In genomic region chr9:131398204-131398603, GRCh38 we compare ENCODE assay signal across 8 cellular contexts. TPM values are rescaled to one million over a fixed set of nuclear protein-coding genes. Genes with fewer than 3 reads are reported as not detected.
DNase-seq lines count a peak whose midpoint lies in the region; ATAC-seq and TF ChIP-seq lines count a peak whose summit lies in the region.

No MANE protein-coding gene starts in this region.

- no peaks in the 10 kb centered on the region for H3K27me3 Mint-ChIP-seq in MCF 10A (ENCODE audit: insufficient read depth, unreplicated experiment)
- no peaks in the 10 kb centered on the region for H3K27me3 Mint-ChIP-seq in nephron progenitor cell (ENCODE audit: low read depth, poor library complexity)

- H3K4me3 Mint-ChIP-seq in MCF 10A (ENCODE audit: unreplicated experiment), result peak overlapping the region; percentile 79
- H3K4me3 Mint-ChIP-seq in nephron progenitor cell, result peak overlapping the region; percentile 98

- peak overlapping the region; percentile 83 for H3K27ac Mint-ChIP-seq in MCF 10A (ENCODE audit: low read depth, unreplicated experiment)
- peak overlapping the region; percentile 89 for H3K27ac Mint-ChIP-seq in nephron progenitor cell

- peak; percentile 60 for DNase-seq in MCF 10A (ENCODE audit: unreplicated experiment)
- no peak for DNase-seq in nephron progenitor cell
- no peak for DNase-seq in RPMI8226
- no peak for DNase-seq in SIG-M5 (lab: John Stamatoyannopoulos, UW)

- CTCF ChIA-PET in MCF 10A (lab: Yijun Ruan, JAX), result interaction anchor here (0.7 to 1.4 kb wide), 5 partner anchors 8 to 314 kb away, joined by 3 to 5 read pairs (median 3); no protein-coding TSS in a partner anchor

- H3K9me3 Mint-ChIP-seq in MCF 10A (ENCODE audit: unreplicated experiment), result no peaks in the 10 kb centered on the region
- H3K9me3 Mint-ChIP-seq in nephron progenitor cell, result no peaks in the 10 kb centered on the region

- H3K4me1 Mint-ChIP-seq in MCF 10A (ENCODE audit: insufficient read depth, unreplicated experiment), result peaks cover 55% of the 10 kb centered on the region
- H3K4me1 Mint-ChIP-seq in nephron progenitor cell, result peaks cover 79% of the 10 kb centered on the region

- H3K36me3 Mint-ChIP-seq in MCF 10A (ENCODE audit: insufficient read depth, unreplicated experiment) (peaks cover 18% of the 10 kb centered on the region), nephron progenitor cell (ENCODE audit: low read depth) (peaks cover 17% of the 10 kb centered on the region)

- TF ChIP-seq CTCF in MCF 10A (IDR thresholded peaks at IDR 0.05; ENCODE audit: unreplicated experiment), result no peak
- no peak for TF ChIP-seq CTCF in nephron progenitor cell (IDR thresholded peaks at IDR 0.05)

- intact Hi-C loops in MCF 10A (cut with micrococcal nuclease), result no loop called here

- POLR2A ChIA-PET in MCF 10A (lab: Yijun Ruan, JAX), result interaction anchor here (1.6 to 5.5 kb wide), 4 partner anchors 9 to 25 kb away, joined by 4 to 53 read pairs (median 28); no protein-coding TSS in a partner anchor

- ATAC-seq in GM18511 (IDR thresholded peaks at IDR 0.05; ENCODE audit: unreplicated experiment) (peak; percentile 31), HG03139 (IDR thresholded peaks at IDR 0.05; ENCODE audit: unreplicated experiment) (no peak), GM18858 (IDR thresholded peaks at IDR 0.05; ENCODE audit: unreplicated experiment) (no peak)

- BruUV-seq in MCF 10A (replicated peaks; lab: Mats Ljungman, UMichigan), result no TSS peak

TF ChIP-seq in PFSK-1, 5 proteins besides CTCF, POLR2A, EP300 and RAD21:
- peak; percentile 18 for TF ChIP-seq FOXP2 (optimal IDR thresholded peaks at IDR 0.05; ENCODE audit: borderline replicate concordance, extremely low read depth, extremely low read length, insufficient read depth)
- TF ChIP-seq SIN3A (IDR thresholded peaks at IDR 0.05; ENCODE audit: borderline replicate concordance, insufficient read depth, low read length), result no peak

RNA-seq across cellular contexts. Expression of gene PRRC2B, which starts 4.3 kb away (rescaled TPM):
- polyA plus RNA-seq in PFSK-1 (2012; ENCODE audit: insufficient read length, low read depth), result 78.9 TPM
- 173 and 186 TPM in 2 replicates for total RNA-seq in MCF 10A (2022)
